In genomic region chr4:160159457-160159856, GRCh38 we compare ENCODE assay signal across 17 cellular contexts.
DNase-seq lines count a peak whose midpoint lies in the region; ATAC-seq, FAIRE-seq and TF ChIP-seq lines count a peak whose summit lies in the region.
"Had no signal": no experiment of that assay in that cellular context is flagged by ENCODE, and none has a peak within 500 bp of the region (broad histone marks: within the 10 kb centered on the region; RNA-seq: fewer than 3 reads in every experiment).

No MANE protein-coding gene starts in this region.

- FAIRE-seq in kidney (lab: Jason Lieb, UNC) = no peak
- FAIRE-seq in HepG2 (lab: Jason Lieb, UNC) = no peak
- FAIRE-seq: A204.1, GM12892, HTR-8/SVneo had no signal

- no peaks in the 10 kb centered on the region for H3K79me2 ChIP-seq in HepG2 (ENCODE audit: insufficient read depth, low read length)

- peaks cover 5 to 15% of the 10 kb centered on the region in 2 donors for H3K9me3 Mint-ChIP-seq in stimulated activated naive CD8-positive, alpha-beta T cell treated with anti-CD3 and anti-CD28 coated beads, Interleukin-15, amount 100 ng/mL, for 72 hours

- TF ChIP-seq EP300 in HepG2 (IDR thresholded peaks at IDR 0.05; ENCODE audit: low read depth in 2 of 2, low read length in 2 of 2) = no peak
- TF ChIP-seq EP300 in HepG2 (CRISPR knock-in tag; IDR thresholded peaks at IDR 0.05; ENCODE audit: borderline replicate concordance) = no peak

- no peak overlapping the region for H2AFZ ChIP-seq in HepG2 (ENCODE audit: low read length)

- H3K27me3 ChIP-seq in aorta (ENCODE audit: control insufficient read depth in 1 of 2, insufficient read depth in 2 of 2, low read length in 1 of 2) = no peaks in the 10 kb centered on the region
- H3K27me3 ChIP-seq in HepG2 (ENCODE audit: control insufficient read depth in 1 of 2, insufficient read depth in 2 of 2, low read length in 2 of 2) = no peaks in the 10 kb centered on the region
- H3K27me3 ChIP-seq: BE2C had no signal

- peaks cover 0 to 2% of the 10 kb centered on the region in 2 donors for H3K9me3 ChIP-seq in kidney (ENCODE audit: control insufficient read depth in 1 of 2, low read length in 2 of 2)
- H3K9me3 ChIP-seq in aorta (ENCODE audit: control insufficient read depth, low read length) = no peaks in the 10 kb centered on the region
- H3K9me3 ChIP-seq in HepG2 (ENCODE audit: low read length) = peaks cover 11% of the 10 kb centered on the region
- H3K9me3 ChIP-seq: BE2C had no signal

- H3K9ac ChIP-seq in kidney (ENCODE audit: low read length in 2 of 2) = no peak overlapping the region
- H3K9ac ChIP-seq in HepG2 (ENCODE audit: insufficient read depth, low read depth, low read length) = no peak overlapping the region

- H3K4me1 ChIP-seq in kidney (ENCODE audit: control insufficient read depth in 1 of 2, insufficient read depth in 1 of 2, low read depth in 1 of 2, low read length in 2 of 2) (no peaks in the 10 kb centered on the region), aorta (ENCODE audit: control insufficient read depth in 1 of 2, insufficient read depth in 2 of 2, low read length in 2 of 2) (no peaks in the 10 kb centered on the region), HepG2 (ENCODE audit: insufficient read depth, low read length) (no peaks in the 10 kb centered on the region)
- H3K4me1 ChIP-seq: BE2C had no signal

- no peaks in the 10 kb centered on the region for H3K4me1 Mint-ChIP-seq in stimulated activated naive CD8-positive, alpha-beta T cell treated with anti-CD3 and anti-CD28 coated beads, Interleukin-15, amount 100 ng/mL, for 72 hours
- H3K4me1 Mint-ChIP-seq: CD4-positive, alpha-beta memory T cell; H9 had no signal

- H3K4me3 Mint-ChIP-seq in stimulated activated naive CD8-positive, alpha-beta T cell treated with anti-CD3 and anti-CD28 coated beads, Interleukin-15, amount 100 ng/mL, for 72 hours = no peak overlapping the region
- H3K4me3 Mint-ChIP-seq: CD4-positive, alpha-beta memory T cell; H9 had no signal

- H3K27me3 Mint-ChIP-seq in stimulated activated naive CD8-positive, alpha-beta T cell treated with anti-CD3 and anti-CD28 coated beads, Interleukin-15, amount 100 ng/mL, for 72 hours = no peaks in the 10 kb centered on the region
- H3K27me3 Mint-ChIP-seq: CD4-positive, alpha-beta memory T cell had no signal

- no peak overlapping the region for H3K27ac Mint-ChIP-seq in stimulated activated naive CD8-positive, alpha-beta T cell treated with anti-CD3 and anti-CD28 coated beads, Interleukin-15, amount 100 ng/mL, for 72 hours
- H3K27ac Mint-ChIP-seq: CD4-positive, alpha-beta memory T cell; H9 had no signal

- H3K36me3 ChIP-seq in kidney (ENCODE audit: control insufficient read depth in 1 of 2, insufficient read depth in 2 of 2, low read length in 2 of 2) = no peaks in the 10 kb centered on the region
- no peaks in the 10 kb centered on the region for H3K36me3 ChIP-seq in aorta (ENCODE audit: control insufficient read depth in 1 of 2, insufficient read depth in 2 of 2, low read length in 1 of 2)
- no peaks in the 10 kb centered on the region for H3K36me3 ChIP-seq in HepG2 (replicated peaks in 1 of 2; ENCODE audit: control insufficient read depth in 1 of 2, insufficient read depth in 2 of 2, low read length in 2 of 2)
- H3K36me3 ChIP-seq: BE2C had no signal

- in situ Hi-C loops in HepG2 (cut with HindIII; ENCODE audit: extremely low pct_ligation_motif_present, low pct_unique_long_range_greater_than_20kb) = no loop called here

- no peaks in the 10 kb centered on the region for H4K20me1 ChIP-seq in HepG2 (ENCODE audit: insufficient read depth, low read length)

- H3K4me2 ChIP-seq in HepG2 (ENCODE audit: low read depth, low read length) = no peak overlapping the region

- CTCF ChIA-PET in HepG2 (lab: Yijun Ruan, JAX; ENCODE audit: low intra/inter-chr PET ratio, low total read pairs) = no interaction called here

- no peak for TF ChIP-seq POLR2A in HepG2 (IDR thresholded peaks at IDR 0.05; ENCODE audit: insufficient read depth in 1 of 2, low read depth in 2 of 2, low read length in 2 of 2)

- DNase-seq in stimulated activated naive CD8-positive, alpha-beta T cell treated with anti-CD3 and anti-CD28 coated beads, Interleukin-15, Interleukin-2, amounts not matched to agents 100 U/mL and 50 U/mL, for 24 hours = no peak
- no peak for DNase-seq in stimulated activated naive CD8-positive, alpha-beta T cell treated with anti-CD3 and anti-CD28 coated beads, Interleukin-15, amount 100 ng/mL, for 72 hours
- DNase-seq in kidney (peak; percentile 53), posterior vena cava (ENCODE audit: low spot score) (peak; percentile 76), aorta (peak in 1 of 2 donors; percentile 61), HepG2 (ENCODE audit: low spot score) (no peak)
- DNase-seq: BE2C; CD4-positive, alpha-beta memory T cell; DMS79; GOT3; H9 had no signal

- H3K27ac ChIP-seq in kidney (ENCODE audit: low read depth in 2 of 2, low read length in 2 of 2) (no peak overlapping the region), aorta (ENCODE audit: low read depth in 1 of 2, low read length in 2 of 2) (no peak overlapping the region), HepG2 (ENCODE audit: extremely low read length, insufficient read depth, low read length) (no peak overlapping the region)
- H3K27ac ChIP-seq: C4-2B had no signal

- WGBS in aorta, 2 donors = 94 to 95% methylated on average over 15 of the region's 15 CpGs
- WGBS in HepG2 (ENCODE audit: low lambda C conversion rate) = 57% methylated on average over 1 of the region's 15 CpGs

- TF ChIP-seq RAD21 in HepG2 (CRISPR knock-in tag; IDR thresholded peaks at IDR 0.05) = no peak

- intact Hi-C loops in kidney (cut with DNase I) (no loop called here), posterior vena cava (cut with DNase I) (no loop called here), aorta (cut with DNase I) (no loop called here), HepG2 (cut with micrococcal nuclease; ENCODE audit: unreplicated experiment) (no loop called here)

- peak; percentile 19 for ATAC-seq in stimulated activated naive CD8-positive, alpha-beta T cell treated with anti-CD3 and anti-CD28 coated beads, Interleukin-15, Interleukin-2, amounts not matched to agents 100 U/mL and 50 U/mL, for 24 hours
- no peak for ATAC-seq in stimulated activated naive CD8-positive, alpha-beta T cell treated with anti-CD3 and anti-CD28 coated beads, Interleukin-15, amount 100 ng/mL, for 72 hours
- ATAC-seq in aorta (ENCODE audit: low FRiP score) = peak; percentile 36
- ATAC-seq in HG03521 (IDR thresholded peaks at IDR 0.05; ENCODE audit: unreplicated experiment) = no peak
- ATAC-seq in HepG2 = no peak
- no peak for ATAC-seq in HG03571 (IDR thresholded peaks at IDR 0.05; ENCODE audit: unreplicated experiment)

- no TSS peak for BruUV-seq in HepG2 (replicated peaks; lab: Mats Ljungman, UMichigan)

- POLR2A ChIA-PET in HepG2 (lab: Yijun Ruan, JAX) = no interaction called here

- no peak overlapping the region for H3K4me3 ChIP-seq in kidney (ENCODE audit: low read length in 2 of 2)
- H3K4me3 ChIP-seq in aorta (ENCODE audit: low read length in 2 of 2) = no peak overlapping the region
- H3K4me3 ChIP-seq in HepG2 (replicated peaks in 1 of 3; ENCODE audit: insufficient read depth in 1 of 3, low read depth in 2 of 3, low read length in 3 of 3) = no peak overlapping the region

- TF ChIP-seq CTCF in kidney (IDR thresholded peaks at IDR 0.05; ENCODE audit: borderline replicate concordance, extremely low read depth, insufficient read depth) (no peak), HepG2 (CRISPR knock-in tag; IDR thresholded peaks at IDR 0.05) (no peak)

TF ChIP-seq in HepG2, 621 proteins besides CTCF, POLR2A, EP300 and RAD21:
- TF ChIP-seq ZFX (CRISPR knock-in tag; IDR thresholded peaks at IDR 0.05; ENCODE audit: low read depth) (no peak), ZNF570 (CRISPR knock-in tag; IDR thresholded peaks at IDR 0.05; ENCODE audit: borderline replicate concordance) (no peak), MXD1 (CRISPR knock-in tag; IDR thresholded peaks at IDR 0.05) (no peak), ZNF746 (CRISPR knock-in tag; IDR thresholded peaks at IDR 0.05) (no peak), ZNF234 (CRISPR knock-in tag; conservative IDR thresholded peaks at IDR 0.05) (no peak), TOPORS (CRISPR knock-in tag; IDR thresholded peaks at IDR 0.05) (no peak), ZNF441 (CRISPR knock-in tag; IDR thresholded peaks at IDR 0.05; ENCODE audit: borderline replicate concordance) (no peak), KDM6A (CRISPR knock-in tag; IDR thresholded peaks at IDR 0.05; ENCODE audit: low read depth) (no peak), ZNF484 (CRISPR knock-in tag; IDR thresholded peaks at IDR 0.05; ENCODE audit: borderline replicate concordance, low read depth) (no peak), MAF1 (CRISPR knock-in tag; IDR thresholded peaks at IDR 0.05; ENCODE audit: borderline replicate concordance) (no peak), KLF9 (CRISPR knock-in tag; IDR thresholded peaks at IDR 0.05; ENCODE audit: low read depth) (no peak)
- TF ChIP-seq, protein P1, sequence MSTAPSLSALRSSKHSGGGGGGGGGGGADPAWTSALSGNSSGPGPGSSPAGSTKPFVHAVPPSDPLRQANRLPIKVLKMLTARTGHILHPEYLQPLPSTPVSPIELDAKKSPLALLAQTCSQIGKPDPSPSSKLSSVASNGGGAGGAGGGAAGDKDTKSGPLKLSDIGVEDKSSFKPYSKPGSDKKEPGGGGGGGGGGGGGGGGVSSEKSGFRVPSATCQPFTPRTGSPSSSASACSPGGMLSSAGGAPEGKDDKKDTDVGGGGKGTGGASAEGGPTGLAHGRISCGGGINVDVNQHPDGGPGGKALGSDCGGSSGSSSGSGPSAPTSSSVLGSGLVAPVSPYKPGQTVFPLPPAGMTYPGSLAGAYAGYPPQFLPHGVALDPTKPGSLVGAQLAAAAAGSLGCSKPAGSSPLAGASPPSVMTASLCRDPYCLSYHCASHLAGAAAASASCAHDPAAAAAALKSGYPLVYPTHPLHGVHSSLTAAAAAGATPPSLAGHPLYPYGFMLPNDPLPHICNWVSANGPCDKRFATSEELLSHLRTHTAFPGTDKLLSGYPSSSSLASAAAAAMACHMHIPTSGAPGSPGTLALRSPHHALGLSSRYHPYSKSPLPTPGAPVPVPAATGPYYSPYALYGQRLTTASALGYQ (CRISPR knock-in tag; IDR thresholded peaks at IDR 0.05) = no peak

Comparison
In these comparisons a context has a peak if more than half of its experiments do, and no peak if none do; other contexts are left out.
1. ATAC-seq: peak in stimulated activated naive CD8-positive, alpha-beta T cell treated with anti-CD3 and anti-CD28 coated beads, Interleukin-15, Interleukin-2, amounts not matched to agents 100 U/mL and 50 U/mL, for 24 hours (single experiment) and aorta (single experiment); none in stimulated activated naive CD8-positive, alpha-beta T cell treated with anti-CD3 and anti-CD28 coated beads, Interleukin-15, amount 100 ng/mL, for 72 hours (single experiment), HG03521 (single experiment), HepG2 (single experiment) and HG03571 (single experiment).
2. DNase-seq: peak in kidney (single experiment) and posterior vena cava (single experiment); none in stimulated activated naive CD8-positive, alpha-beta T cell treated with anti-CD3 and anti-CD28 coated beads, Interleukin-15, Interleukin-2, amounts not matched to agents 100 U/mL and 50 U/mL, for 24 hours (single experiment), stimulated activated naive CD8-positive, alpha-beta T cell treated with anti-CD3 and anti-CD28 coated beads, Interleukin-15, amount 100 ng/mL, for 72 hours (0 of 2) and HepG2 (single experiment).